10 cellular contexts compared by ENCODE assay signal in the genomic region with DNA sequence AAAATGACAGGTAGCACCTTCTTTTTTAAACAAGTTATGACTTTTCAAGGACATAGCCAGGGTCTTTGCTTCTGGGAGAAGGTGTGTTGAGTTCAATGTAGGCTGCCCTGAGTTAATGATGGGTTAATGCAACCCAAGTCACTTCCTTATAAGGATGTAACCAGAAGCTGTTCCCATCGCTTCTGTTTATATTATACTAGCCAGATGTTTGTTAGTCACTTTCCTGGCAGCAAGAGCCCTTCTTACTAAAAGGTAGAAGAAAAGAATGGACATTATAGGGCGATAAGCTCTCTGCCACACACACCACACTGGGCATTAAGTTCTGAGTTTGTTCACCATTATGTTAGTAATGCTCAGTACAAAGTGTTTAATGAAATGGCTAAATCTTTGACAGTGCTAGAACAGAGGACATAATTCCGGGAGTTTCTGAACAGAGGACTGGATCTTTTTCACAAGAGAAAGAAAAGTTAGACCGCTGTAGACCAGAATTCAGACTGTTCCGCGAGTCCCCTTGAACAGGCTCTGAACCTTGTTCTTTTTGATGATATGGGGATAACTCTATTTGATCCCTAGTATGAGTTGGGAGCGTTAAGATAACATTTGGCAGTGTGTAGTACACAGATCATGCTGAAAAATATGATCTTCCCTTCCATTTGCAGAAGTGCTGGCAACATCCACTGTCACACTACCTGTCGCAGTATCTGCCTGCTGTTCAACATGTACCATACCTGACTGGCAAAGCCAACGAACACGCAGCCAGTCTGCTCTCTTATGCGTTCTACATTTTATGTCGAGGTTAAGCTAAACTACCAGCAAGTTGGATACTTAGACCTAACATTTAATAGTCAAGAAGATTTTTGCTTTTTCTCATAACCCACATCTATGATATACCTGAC. TPM values are rescaled to one million over a fixed set of nuclear protein-coding genes. Genes with fewer than 3 reads are reported as not detected.
A peak's percentile ranks its signal among the peaks of the same experiment; 100 is the strongest.
DNase-seq lines count a peak whose midpoint lies in the region; ATAC-seq and TF ChIP-seq lines count a peak whose summit lies in the region.
"Had no signal": no experiment of that assay in that cellular context is flagged by ENCODE, and none has a peak within 500 bp of the region (broad histone marks: within the 10 kb centered on the region; RNA-seq: fewer than 3 reads in every experiment).

No MANE protein-coding gene starts in this region.

- TF ChIP-seq CTCF in AG04450 (IDR thresholded peaks at IDR 0.05; ENCODE audit: low read depth, low read length) (no peak), brain microvascular endothelial cell (IDR thresholded peaks at IDR 0.05; ENCODE audit: low read depth, low read length, missing control alignments) (no peak), ascending aorta (IDR thresholded peaks at IDR 0.05) (no peak), upper lobe of right lung (IDR thresholded peaks at IDR 0.05) (no peak)

- H3K9ac ChIP-seq in HUES48 (ENCODE audit: low read depth, low read length), result no peak overlapping the region

- H3K4me3 ChIP-seq in AG04450 (ENCODE audit: low read depth, low read length) (no peak overlapping the region), HUES48 (ENCODE audit: low read depth, low read length) (no peak overlapping the region), brain microvascular endothelial cell (ENCODE audit: low read depth, low read length) (no peak overlapping the region), ascending aorta (no peak overlapping the region), upper lobe of right lung (no peak overlapping the region)

- CTCF ChIA-PET in AG04450 (lab: Charles Lee), result interaction anchor here (0.7 kb wide), 1 partner anchor 429 kb away, joined by 5 read pairs; no protein-coding TSS in a partner anchor

- intact Hi-C loops in ascending aorta (cut with DNase I) (no loop called here), upper lobe of right lung (cut with DNase I) (no loop called here)

- H3K9me3 ChIP-seq in AG04450 (ENCODE audit: control insufficient read depth, insufficient read depth, low read length) (no peaks in the 10 kb centered on the region), HUES48 (ENCODE audit: control insufficient read depth, insufficient read depth, low read length) (no peaks in the 10 kb centered on the region), ascending aorta (no peaks in the 10 kb centered on the region), upper lobe of right lung (no peaks in the 10 kb centered on the region)

- POLR2A ChIA-PET in AG04450 (lab: Yijun Ruan, JAX), result interaction anchor here (0.6 to 1.4 kb wide), 6 partner anchors 19 to 76 kb away, joined by 3 to 7 read pairs (median 3); no protein-coding TSS in a partner anchor

- H3K4me1 ChIP-seq in HUES48 (ENCODE audit: control insufficient read depth, insufficient read depth, low read length) (peaks cover 13% of the 10 kb centered on the region), ascending aorta (no peaks in the 10 kb centered on the region), upper lobe of right lung (no peaks in the 10 kb centered on the region)

- in situ Hi-C loops in brain microvascular endothelial cell (cut with HindIII; ENCODE audit: low pct_ligation_motif_present, low sequenced_read_pairs), result no loop called here

- H3K36me3 ChIP-seq in HUES48 (ENCODE audit: control insufficient read depth, insufficient read depth, low read length) (peaks cover 25% of the 10 kb centered on the region), brain microvascular endothelial cell (replicated peaks) (peaks cover 9% of the 10 kb centered on the region), ascending aorta (peaks cover 15 to 16% of the 10 kb centered on the region in 2 donors), upper lobe of right lung (peaks cover 24% of the 10 kb centered on the region)

- peak; percentile 80 for DNase-seq in AG04450 (ENCODE audit: low read depth, low spot score)
- peak; percentile 53 for DNase-seq in brain microvascular endothelial cell
- peak; percentile 58 for DNase-seq in kidney glomerular epithelial cell (lab: John Stamatoyannopoulos, UW)
- DNase-seq in ascending aorta (ENCODE audit: low spot score in 2 of 2), result no peak
- DNase-seq in stimulated activated CD8-positive, alpha-beta memory T cell treated with anti-CD3 and anti-CD28 coated beads, Interleukin-4, amount 100 ng/mL, for 48 hours, result no peak
- DNase-seq in upper lobe of right lung, result no peak
- DNase-seq: activated CD4-positive, CD25-positive, alpha-beta regulatory T cell treated with anti-CD3 and anti-CD28 coated beads, Interleukin-2, amount 50 U/mL, for 72 hours; COR-L47 had no signal

- H3K27ac ChIP-seq in AG04450 (ENCODE audit: low read depth, low read length) (peak overlapping the region; percentile 68), HUES48 (ENCODE audit: low read depth, low read length) (peak overlapping the region; percentile 49), brain microvascular endothelial cell (no peak overlapping the region), ascending aorta (no peak overlapping the region), upper lobe of right lung (no peak overlapping the region)

- no peak for ATAC-seq in HG02981 (IDR thresholded peaks at IDR 0.05; ENCODE audit: unreplicated experiment)
- no peak for ATAC-seq in upper lobe of right lung

- H3K27me3 ChIP-seq in AG04450 (ENCODE audit: control insufficient read depth, insufficient read depth, low read length), result no peaks in the 10 kb centered on the region
- no peaks in the 10 kb centered on the region for H3K27me3 ChIP-seq in HUES48 (ENCODE audit: control insufficient read depth, insufficient read depth, low read length)
- no peaks in the 10 kb centered on the region for H3K27me3 ChIP-seq in brain microvascular endothelial cell (replicated peaks)
- H3K27me3 ChIP-seq in ascending aorta, result no peaks in the 10 kb centered on the region
- no peaks in the 10 kb centered on the region for H3K27me3 ChIP-seq in upper lobe of right lung

RNA-seq across cellular contexts. Expression of gene DEGS1, which starts 41.0 kb away (rescaled TPM):
- polyA plus RNA-seq in AG04450 (2011; rRNA removed), result 144 and 193 TPM in 2 replicates
- polyA minus RNA-seq in AG04450 (2011; rRNA and poly(A)+ RNA removed), result 37.3 and 69.9 TPM in 2 replicates
- 68.1 TPM for total RNA-seq in ascending aorta
- 76.7 TPM for total RNA-seq in upper lobe of right lung

Comparison
In these comparisons a context has a peak if more than half of its experiments do, and no peak if none do; other contexts are left out.
1. DNase-seq: peak in AG04450 (single experiment), brain microvascular endothelial cell (single experiment) and kidney glomerular epithelial cell (single experiment); none in ascending aorta (0 of 2), stimulated activated CD8-positive, alpha-beta memory T cell treated with anti-CD3 and anti-CD28 coated beads, Interleukin-4, amount 100 ng/mL, for 48 hours (single experiment) and upper lobe of right lung (single experiment).
2. H3K27ac ChIP-seq: peak in AG04450 (single experiment) and HUES48 (single experiment); none in brain microvascular endothelial cell (single experiment), ascending aorta (0 of 2) and upper lobe of right lung (single experiment).